ENCODE assay signal across 18 cellular contexts in genomic region chr10:96082748-96083147, GRCh38. TPM values are rescaled to one million over a fixed set of nuclear protein-coding genes. Genes with fewer than 3 reads are reported as not detected.
DNase-seq lines count a peak whose midpoint lies in the region; ATAC-seq and TF ChIP-seq lines count a peak whose summit lies in the region.
"Had no signal": no experiment of that assay in that cellular context is flagged by ENCODE, and none has a peak within 500 bp of the region (broad histone marks: within the 10 kb centered on the region; RNA-seq: fewer than 3 reads in every experiment).

No MANE protein-coding gene starts in this region.

- H3K4me1 Mint-ChIP-seq in activated CD4-positive, alpha-beta T cell treated with anti-CD3 and anti-CD28 coated beads for 36 hours: no peaks in the 10 kb centered on the region
- H3K4me1 Mint-ChIP-seq: B cell had no signal

- H3K4me3 Mint-ChIP-seq in activated CD4-positive, alpha-beta T cell treated with anti-CD3 and anti-CD28 coated beads for 36 hours: no peak overlapping the region
- H3K4me3 Mint-ChIP-seq: B cell; CD4-positive, alpha-beta T cell; HFFc6 had no signal

- H3K4me3 ChIP-seq in left ventricle myocardium inferior (no peak overlapping the region), body of pancreas (no peak overlapping the region)
- H3K4me3 ChIP-seq: HAP-1 had no signal

- CTCF ChIA-PET in activated CD4-positive, alpha-beta T cell treated with anti-CD3 and anti-CD28 coated beads for 36 hours (lab: Charles Lee): interaction anchor here (1.6 to 1.7 kb wide), 2 partner anchors 64 to 66 kb away, joined by 3 to 4 read pairs; no protein-coding TSS in a partner anchor

- DNase-seq in Right ventricle myocardium inferior (ENCODE audit: missing footprints): no peak
- DNase-seq in left ventricle myocardium inferior: no peak
- peak; percentile 24 for DNase-seq in NCI-H2029 (lab: John Stamatoyannopoulos, UW)
- no peak for DNase-seq in left cardiac atrium
- DNase-seq in body of pancreas: no peak
- DNase-seq in NCI-H748 treated with DMSO at 0.1 percent for 48 hours (lab: John Stamatoyannopoulos, UW): no peak
- DNase-seq in activated CD4-positive, alpha-beta T cell treated with anti-CD3 and anti-CD28 coated beads for 36 hours: no peak
- DNase-seq: C1 segment of cervical spinal cord; Calu3; CD4-positive, alpha-beta T cell; DMS 273 treated with DMSO at 0.1 percent for 48 hours; DMS79 treated with DMSO at 0.1 percent for 48 hours; EL; GOT3; HFFc6 had no signal

- 57 to 71% methylated on average over 1 of the region's 1 CpG for WGBS in body of pancreas, 2 donors

- intact Hi-C loops in Right ventricle myocardium inferior (cut with DNase I) (no loop called here), left ventricle myocardium inferior (cut with micrococcal nuclease) (no loop called here), left cardiac atrium (cut with DNase I) (no loop called here), body of pancreas (cut with DNase I) (no loop called here)
- intact Hi-C loops in activated CD4-positive, alpha-beta T cell treated with anti-CD3 and anti-CD28 coated beads for 36 hours (cut with DNase I, micrococcal nuclease): no loop called here

- H3K27ac Mint-ChIP-seq in activated CD4-positive, alpha-beta T cell treated with anti-CD3 and anti-CD28 coated beads for 36 hours: no peak overlapping the region
- H3K27ac Mint-ChIP-seq: B cell; CD4-positive, alpha-beta T cell; HFFc6 had no signal

- no peak overlapping the region for H3K27ac ChIP-seq in left ventricle myocardium inferior (replicated peaks)
- no peak overlapping the region for H3K27ac ChIP-seq in body of pancreas
- H3K27ac ChIP-seq: HL-60 had no signal

- TF ChIP-seq CTCF in left ventricle myocardium inferior (IDR thresholded peaks at IDR 0.05; ENCODE audit: borderline replicate concordance): no peak
- TF ChIP-seq CTCF in body of pancreas (IDR thresholded peaks at IDR 0.05): no peak

- ATAC-seq in Right ventricle myocardium inferior (peak; percentile 85), left cardiac atrium (peak; percentile 58 to 77), body of pancreas (no peak)
- no peak for ATAC-seq in activated CD4-positive, alpha-beta T cell treated with anti-CD3 and anti-CD28 coated beads for 36 hours

- H3K27me3 ChIP-seq in left ventricle myocardium inferior (ENCODE audit: low read depth) (no peaks in the 10 kb centered on the region), body of pancreas (no peaks in the 10 kb centered on the region)

- no peaks in the 10 kb centered on the region for H3K9me3 Mint-ChIP-seq in activated CD4-positive, alpha-beta T cell treated with anti-CD3 and anti-CD28 coated beads for 36 hours (ENCODE audit: low read depth)
- H3K9me3 Mint-ChIP-seq: CD4-positive, alpha-beta T cell; HFFc6 had no signal

- POLR2A ChIA-PET in activated CD4-positive, alpha-beta T cell treated with anti-CD3 and anti-CD28 coated beads for 36 hours (lab: Charles Lee): interaction anchor here (0.7 kb wide), 1 partner anchor 47 kb away, joined by 4 read pairs; the partner anchor contains the start of gene ZNF518A

- peaks cover 20% of the 10 kb centered on the region for H3K36me3 Mint-ChIP-seq in activated CD4-positive, alpha-beta T cell treated with anti-CD3 and anti-CD28 coated beads for 36 hours (ENCODE audit: low read depth)

- no peaks in the 10 kb centered on the region for H3K27me3 Mint-ChIP-seq in activated CD4-positive, alpha-beta T cell treated with anti-CD3 and anti-CD28 coated beads for 36 hours
- H3K27me3 Mint-ChIP-seq: B cell; CD4-positive, alpha-beta T cell had no signal

- no peak for TF ChIP-seq POLR2A in body of pancreas (IDR thresholded peaks at IDR 0.05)

- no peaks in the 10 kb centered on the region for H3K36me3 ChIP-seq in left ventricle myocardium inferior
- no peaks in the 10 kb centered on the region for H3K36me3 ChIP-seq in body of pancreas (replicated peaks in 1 of 2; ENCODE audit: insufficient read depth in 1 of 2, low read depth in 2 of 2)
- H3K36me3 ChIP-seq: HAP-1 had no signal

- H3K9me3 ChIP-seq in left ventricle myocardium inferior (replicated peaks) (no peaks in the 10 kb centered on the region), body of pancreas (no peaks in the 10 kb centered on the region)
- H3K9me3 ChIP-seq: HAP-1 had no signal

- H3K4me1 ChIP-seq in left ventricle myocardium inferior: peaks cover 11% of the 10 kb centered on the region
- no peaks in the 10 kb centered on the region for H3K4me1 ChIP-seq in body of pancreas

RNA-seq across cellular contexts. Expression of gene CCNJ, which starts 39.4 kb away (rescaled TPM):
- total RNA-seq in Right ventricle myocardium inferior (2.7 TPM), left ventricle myocardium inferior (2.4 TPM), left cardiac atrium (1 to 10 TPM; 3.0 to 5.1 TPM), body of pancreas (1 to 10 TPM; 3.9 to 7.9 TPM)
- 1 to 10 TPM; 4.4 to 4.5 TPM for total RNA-seq in activated CD4-positive, alpha-beta T cell treated with anti-CD3 and anti-CD28 coated beads for 36 hours

RNA-seq across cellular contexts. Expression of gene ZNF518A, which starts 47.3 kb away (rescaled TPM):
- 10.9 TPM for total RNA-seq in Right ventricle myocardium inferior
- total RNA-seq in left ventricle myocardium inferior: 8.7 TPM
- total RNA-seq in left cardiac atrium: 10 to 100 TPM; 10.5 to 12.4 TPM
- 10 to 100 TPM; 23.1 to 24.4 TPM for total RNA-seq in body of pancreas
- 10 to 100 TPM; 13.9 to 14.2 TPM for total RNA-seq in activated CD4-positive, alpha-beta T cell treated with anti-CD3 and anti-CD28 coated beads for 36 hours

Comparison
In these comparisons a context has a peak if more than half of its experiments do, and no peak if none do; other contexts are left out.
1. ATAC-seq: peak in Right ventricle myocardium inferior (single experiment) and left cardiac atrium (2 of 2); none in body of pancreas (single experiment) and activated CD4-positive, alpha-beta T cell treated with anti-CD3 and anti-CD28 coated beads for 36 hours (single experiment).